In the genomic region with DNA sequence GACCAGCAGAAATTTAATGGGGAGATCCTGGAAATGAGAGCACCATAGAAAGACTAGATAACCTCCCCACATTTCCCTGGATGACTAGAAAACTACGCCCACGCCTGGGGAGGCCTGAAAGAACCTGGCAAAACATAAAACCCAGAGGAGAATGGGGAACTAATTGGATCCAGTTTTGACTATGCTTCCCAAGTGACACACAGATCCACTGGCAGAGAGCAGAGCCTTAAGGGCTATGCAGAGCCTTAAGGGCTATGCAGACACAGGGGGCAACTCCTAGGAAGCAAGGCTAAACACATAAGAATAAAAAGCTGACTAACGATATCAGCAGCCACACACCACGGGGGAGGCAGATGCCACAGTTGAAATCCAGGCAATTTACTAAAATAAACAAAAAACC, we compare ENCODE assay signal across 24 cellular contexts. TPM values are rescaled to one million over a fixed set of nuclear protein-coding genes. Genes with fewer than 3 reads are reported as not detected.
DNase-seq lines count a peak whose midpoint lies in the region; ATAC-seq, FAIRE-seq and TF ChIP-seq lines count a peak whose summit lies in the region.
"Had no signal": no experiment of that assay in that cellular context is flagged by ENCODE, and none has a peak within 500 bp of the region (broad histone marks: within the 10 kb centered on the region; RNA-seq: fewer than 3 reads in every experiment).

No MANE protein-coding gene starts in this region.

- H3K9me3 ChIP-seq in SJSA1 (replicated peaks) (no peaks in the 10 kb centered on the region), thyroid gland (no peaks in the 10 kb centered on the region)
- H3K9me3 ChIP-seq: right lobe of liver, suprapubic skin had no signal

- TF ChIP-seq CTCF in fibroblast of mammary gland (conservative IDR thresholded peaks at IDR 0.05; ENCODE audit: control insufficient read depth, insufficient read depth, low read depth, low read length), result no peak
- TF ChIP-seq CTCF in thyroid gland (IDR thresholded peaks at IDR 0.05), result no peak

- TF ChIP-seq POLR2A in GM12892 (IDR thresholded peaks at IDR 0.05; ENCODE audit: low read depth, low read length), result no peak
- TF ChIP-seq POLR2A in thyroid gland (IDR thresholded peaks at IDR 0.05), result no peak

- H3K4me3 ChIP-seq in SJSA1 (no peak overlapping the region), fibroblast of mammary gland (ENCODE audit: control insufficient read depth, low read depth, low read length) (no peak overlapping the region), thyroid gland (replicated peaks in 1 of 3) (no peak overlapping the region)
- H3K4me3 ChIP-seq: cardiac muscle cell, right lobe of liver, suprapubic skin had no signal

- intact Hi-C loops in thyroid gland (cut with DNase I), result no loop called here

- FAIRE-seq in GM12892 (lab: Jason Lieb, UNC), result peak; percentile 48

- no peak for ATAC-seq in HG02840 (IDR thresholded peaks at IDR 0.05; ENCODE audit: low FRiP score, unreplicated experiment)
- ATAC-seq: right lobe of liver had no signal

- DNase-seq in GM12892 (ENCODE audit: insufficient read length) (no peak), SJSA1 (ENCODE audit: low read depth in 1 of 2, low spot score in 2 of 2) (peak in 1 of 2 experiments; percentile 51), fibroblast of mammary gland (ENCODE audit: low read depth) (peak; percentile 73), thyroid gland (no peak), NCI-H526 (lab: John Stamatoyannopoulos, UW) (no peak), AG08396 (ENCODE audit: low spot score) (no peak)
- DNase-seq: activated B cell treated with CpG ODN at 0.5 μM for 24 hours; activated CD4-positive, alpha-beta T cell treated with anti-CD3 and anti-CD28 coated beads, Interleukin-2, amount 50 U/mL, for 1 hour; activated naive CD4-positive, alpha-beta T cell treated with Interleukin-2 at 50 U/mL for 16 hours; aorta; CD4-positive, CD25-positive, alpha-beta regulatory T cell; cortex of kidney; hippocampal formation; immature natural killer cell; NCI-H1092; NCI-H187; NCI-H524 treated with DMSO at 0.1 percent for 48 hours; posterior cingulate gyrus; right lobe of liver; SIG-M5; stimulated activated naive CD4-positive, alpha-beta T cell had no signal

- peak overlapping the region; percentile 22 for H3K27ac ChIP-seq in SJSA1
- H3K27ac ChIP-seq in thyroid gland, result peak overlapping the region; percentile 45 to 65 (median 57)
- H3K27ac ChIP-seq: cardiac muscle cell, right lobe of liver, suprapubic skin had no signal

- H3K4me1 ChIP-seq in SJSA1 (replicated peaks) (peaks cover 10% of the 10 kb centered on the region), thyroid gland (peaks cover 26 to 29% of the 10 kb centered on the region in 2 donors)
- H3K4me1 ChIP-seq: right lobe of liver, suprapubic skin had no signal

- H3K36me3 ChIP-seq in SJSA1 (no peaks in the 10 kb centered on the region), thyroid gland (no peaks in the 10 kb centered on the region)
- H3K36me3 ChIP-seq: cardiac muscle cell, right lobe of liver, suprapubic skin had no signal

- 74 to 84% methylated on average over 4 of the region's 4 CpGs for WGBS in thyroid gland, 2 donors

- no peaks in the 10 kb centered on the region for H3K27me3 ChIP-seq in SJSA1 (replicated peaks)
- no peaks in the 10 kb centered on the region for H3K27me3 ChIP-seq in thyroid gland
- H3K27me3 ChIP-seq: cardiac muscle cell, right lobe of liver, suprapubic skin had no signal

RNA-seq across cellular contexts. Expression of a gene that starts 43.1 kb away (rescaled TPM):
- polyA plus RNA-seq in GM12892 (2012; ENCODE audit: missing spikeins), result 13.3 TPM
- total RNA-seq in SJSA1 (2014; rRNA removed; shearing (Covaris generic)), result 21.6 and 24.0 TPM in 2 replicates
- total RNA-seq in thyroid gland, result 100 to 1,000 TPM in 3 of 4 donors, 10 to 100 TPM in 1; 91.4 to 266 (median 199) TPM
